ENCODE assay signal across 10 cellular contexts in the genomic region with DNA sequence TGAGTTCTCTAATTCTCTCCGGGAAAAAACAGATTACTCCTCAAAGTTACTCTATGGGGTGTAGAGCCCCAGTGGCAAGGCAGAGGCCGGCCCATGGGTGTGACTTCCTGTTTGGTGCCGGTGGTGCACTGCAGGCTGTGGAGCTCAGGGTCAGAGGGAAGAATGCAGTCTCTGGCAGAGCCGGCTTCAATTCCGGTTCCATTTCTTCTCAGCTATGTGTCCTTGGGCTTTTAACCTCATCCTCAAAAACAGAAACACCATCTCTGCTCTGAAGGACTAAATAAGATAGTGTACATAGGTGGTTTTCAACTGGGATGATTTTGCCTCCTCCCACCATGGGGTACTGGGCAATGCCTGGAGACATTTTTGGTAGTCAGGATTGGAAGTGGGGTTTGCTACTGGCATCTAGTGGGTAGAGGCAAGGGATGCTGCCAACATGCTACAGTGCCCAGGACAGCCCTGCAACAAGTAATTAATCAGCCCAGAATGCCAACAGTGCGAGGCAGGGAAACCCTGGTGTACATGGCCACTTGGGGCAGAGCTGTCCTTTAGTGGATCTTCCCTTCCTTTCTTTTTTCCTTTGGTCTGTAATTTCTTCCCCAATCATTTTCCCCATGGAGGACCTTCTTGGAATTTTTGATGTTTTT.
DNase-seq lines count a peak whose midpoint lies in the region; ATAC-seq and TF ChIP-seq lines count a peak whose summit lies in the region.
"Had no signal": no experiment of that assay in that cellular context is flagged by ENCODE, and none has a peak within 500 bp of the region (broad histone marks: within the 10 kb centered on the region; RNA-seq: fewer than 3 reads in every experiment).

No MANE protein-coding gene starts in this region.

- no peaks in the 10 kb centered on the region for H3K4me1 ChIP-seq in neural progenitor cell

- ATAC-seq in HG02759 (IDR thresholded peaks at IDR 0.05; ENCODE audit: unreplicated experiment) (peak; percentile 67), memory B cell (ENCODE audit: low read depth) (peak; percentile 66)

- H3K27me3 Mint-ChIP-seq in memory B cell, result no peaks in the 10 kb centered on the region
- peaks cover 10% of the 10 kb centered on the region for H3K27me3 Mint-ChIP-seq in neural progenitor cell (ENCODE audit: insufficient read depth, low read depth)

- no peaks in the 10 kb centered on the region for H3K79me2 ChIP-seq in neural progenitor cell (ENCODE audit: low read depth)

- H3K27me3 ChIP-seq in neural progenitor cell, result no peaks in the 10 kb centered on the region

- H3K9me3 Mint-ChIP-seq in memory B cell, result peaks cover 3% of the 10 kb centered on the region
- peaks cover 9% of the 10 kb centered on the region for H3K9me3 Mint-ChIP-seq in neural progenitor cell

- no peak overlapping the region for H3K4me3 ChIP-seq in neural progenitor cell

- H3K27ac ChIP-seq in neural progenitor cell, result no peak overlapping the region

- H3F3A ChIP-seq in neural progenitor cell (ENCODE audit: low read depth), result no peaks in the 10 kb centered on the region

- no peak overlapping the region for H3K27ac Mint-ChIP-seq in memory B cell
- H3K27ac Mint-ChIP-seq in neural progenitor cell, result no peak overlapping the region
- H3K27ac Mint-ChIP-seq: brain, nephron had no signal

- H3K4me1 Mint-ChIP-seq in memory B cell (no peaks in the 10 kb centered on the region), neural progenitor cell (no peaks in the 10 kb centered on the region)
- H3K4me1 Mint-ChIP-seq: brain, nephron had no signal

- no peaks in the 10 kb centered on the region for H3K9me3 ChIP-seq in neural progenitor cell (ENCODE audit: low read depth)

- H3K9ac ChIP-seq in neural progenitor cell, result no peak overlapping the region

- peak; percentile 30 to 35 for DNase-seq in activated CD4-positive, alpha-beta T cell treated with anti-CD3 and anti-CD28 coated beads, Interleukin-2, amount 50 U/mL, for 48 hours
- DNase-seq in memory B cell (ENCODE audit: low spot score in 2 of 2) (no peak), neural progenitor cell (ENCODE audit: low spot score) (no peak), NCI-H748 treated with DMSO at 0.1 percent for 48 hours (lab: John Stamatoyannopoulos, UW) (no peak), NCI-H526 (lab: John Stamatoyannopoulos, UW) (no peak), hippocampal formation (lab: John Stamatoyannopoulos, UW) (no peak)

- H3K4me3 Mint-ChIP-seq in memory B cell (no peak overlapping the region), neural progenitor cell (no peak overlapping the region)
- H3K4me3 Mint-ChIP-seq: brain, nephron had no signal

- H3K4me2 ChIP-seq in neural progenitor cell, result no peak overlapping the region

- H3K36me3 ChIP-seq in neural progenitor cell, result no peaks in the 10 kb centered on the region

- H2AFZ ChIP-seq in neural progenitor cell (replicated peaks), result no peak overlapping the region

- TF ChIP-seq CTCF in GM12873 (IDR thresholded peaks at IDR 0.05; ENCODE audit: insufficient read depth, low read depth, low read length, missing control alignments) (peak; percentile 32), neural progenitor cell (IDR thresholded peaks at IDR 0.05) (no peak)

- no peaks in the 10 kb centered on the region for H3K36me3 Mint-ChIP-seq in memory B cell
- no peaks in the 10 kb centered on the region for H3K36me3 Mint-ChIP-seq in neural progenitor cell
- H3K36me3 Mint-ChIP-seq: brain had no signal

- no peaks in the 10 kb centered on the region for H4K20me1 ChIP-seq in neural progenitor cell (ENCODE audit: low read depth)

Comparison
In these comparisons a context has a peak if more than half of its experiments do, and no peak if none do; other contexts are left out.
1. DNase-seq: peak in activated CD4-positive, alpha-beta T cell treated with anti-CD3 and anti-CD28 coated beads, Interleukin-2, amount 50 U/mL, for 48 hours (2 of 2); none in memory B cell (0 of 2), neural progenitor cell (single experiment), NCI-H748 treated with DMSO at 0.1 percent for 48 hours (single experiment), NCI-H526 (0 of 2) and hippocampal formation (0 of 2).